ENCODE assay signal across 1 cellular context in the genomic region with DNA sequence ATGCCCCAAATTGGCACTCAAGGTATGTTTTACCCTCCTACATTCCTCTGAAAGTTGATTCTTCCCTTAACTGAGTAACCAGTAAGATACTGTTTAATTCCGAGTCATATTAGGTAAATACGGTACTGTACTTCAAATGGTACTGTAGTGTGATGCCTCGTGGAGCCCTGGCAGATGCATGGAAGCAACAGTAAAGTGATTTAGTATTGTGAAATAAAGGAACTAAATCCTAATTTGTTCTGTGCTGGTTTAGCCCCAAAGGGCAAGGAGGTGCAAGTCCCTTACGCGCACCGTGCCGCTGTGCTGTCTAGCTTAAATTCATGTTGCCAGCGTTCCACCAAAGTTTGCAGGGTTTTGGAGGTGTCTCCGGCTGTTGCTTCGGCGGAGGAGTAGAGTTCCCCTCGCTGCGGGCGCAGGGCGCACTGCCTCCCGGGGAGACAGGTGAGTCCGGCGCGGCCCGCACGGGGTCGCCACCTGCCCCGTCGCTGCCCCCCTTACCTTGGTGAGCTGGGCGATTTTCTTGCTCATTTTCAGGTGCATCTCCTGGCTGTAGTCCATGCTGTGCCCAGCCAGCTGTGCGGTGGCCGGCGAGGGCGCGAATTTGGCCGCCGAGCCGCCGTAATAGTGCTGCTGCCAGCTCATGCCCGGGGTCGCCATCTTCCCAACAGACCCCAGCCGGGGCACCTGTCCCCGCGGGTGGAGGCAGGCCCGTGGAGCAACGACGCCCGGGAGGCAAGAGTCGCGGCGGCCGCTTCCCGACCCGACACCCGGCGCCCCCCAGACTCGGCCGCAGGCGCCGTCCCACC.
A peak's percentile ranks its signal among the peaks of the same experiment; 100 is the strongest.
TF ChIP-seq lines count a peak whose summit lies in the region.

No MANE protein-coding gene starts in this region.

TF ChIP-seq in HepG2, 621 proteins besides CTCF, POLR2A, EP300 and RAD21 (continued from another document and continues in another):
- TF ChIP-seq, protein P1, sequence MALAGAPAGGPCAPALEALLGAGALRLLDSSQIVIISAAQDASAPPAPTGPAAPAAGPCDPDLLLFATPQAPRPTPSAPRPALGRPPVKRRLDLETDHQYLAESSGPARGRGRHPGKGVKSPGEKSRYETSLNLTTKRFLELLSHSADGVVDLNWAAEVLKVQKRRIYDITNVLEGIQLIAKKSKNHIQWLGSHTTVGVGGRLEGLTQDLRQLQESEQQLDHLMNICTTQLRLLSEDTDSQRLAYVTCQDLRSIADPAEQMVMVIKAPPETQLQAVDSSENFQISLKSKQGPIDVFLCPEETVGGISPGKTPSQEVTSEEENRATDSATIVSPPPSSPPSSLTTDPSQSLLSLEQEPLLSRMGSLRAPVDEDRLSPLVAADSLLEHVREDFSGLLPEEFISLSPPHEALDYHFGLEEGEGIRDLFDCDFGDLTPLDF (CRISPR knock-in tag; IDR thresholded peaks at IDR 0.05) = no peak
- TF ChIP-seq ZSCAN9 (CRISPR knock-in tag; IDR thresholded peaks at IDR 0.05; ENCODE audit: borderline replicate concordance) = 0 out of 2 replicates have a peak, but pooled peaks have one; percentile 61
- TF ChIP-seq NFATC3 (CRISPR knock-in tag; IDR thresholded peaks at IDR 0.05) = 0 out of 2 replicates have a peak, but pooled peaks have one; percentile 79
- no peak for TF ChIP-seq CAMTA2 (CRISPR knock-in tag; IDR thresholded peaks at IDR 0.05; ENCODE audit: borderline replicate concordance)
- TF ChIP-seq TARDBP (CRISPR knock-in tag; IDR thresholded peaks at IDR 0.05) = peak; percentile 70; the same call in 1 of the 2 replicates
- TF ChIP-seq, protein P2, sequence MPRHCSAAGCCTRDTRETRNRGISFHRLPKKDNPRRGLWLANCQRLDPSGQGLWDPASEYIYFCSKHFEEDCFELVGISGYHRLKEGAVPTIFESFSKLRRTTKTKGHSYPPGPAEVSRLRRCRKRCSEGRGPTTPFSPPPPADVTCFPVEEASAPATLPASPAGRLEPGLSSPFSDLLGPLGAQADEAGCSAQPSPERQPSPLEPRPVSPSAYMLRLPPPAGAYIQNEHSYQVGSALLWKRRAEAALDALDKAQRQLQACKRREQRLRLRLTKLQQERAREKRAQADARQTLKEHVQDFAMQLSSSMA (CRISPR knock-in tag; IDR thresholded peaks at IDR 0.05) = peak; percentile 82; the same call in 1 of the 2 replicates
- 0 out of 2 replicates have a peak, but pooled peaks have one; percentile 53 for TF ChIP-seq KLF11 (CRISPR knock-in tag; IDR thresholded peaks at IDR 0.05)
- peak; percentile 39 for TF ChIP-seq STAG1 (CRISPR knock-in tag; IDR thresholded peaks at IDR 0.05)
- TF ChIP-seq LCORL (IDR thresholded peaks at IDR 0.05) = no peak
- peak; percentile 74; the same call in 1 of the 2 replicates for TF ChIP-seq LCORL (CRISPR knock-in tag; IDR thresholded peaks at IDR 0.05)
- TF ChIP-seq, protein P3, sequence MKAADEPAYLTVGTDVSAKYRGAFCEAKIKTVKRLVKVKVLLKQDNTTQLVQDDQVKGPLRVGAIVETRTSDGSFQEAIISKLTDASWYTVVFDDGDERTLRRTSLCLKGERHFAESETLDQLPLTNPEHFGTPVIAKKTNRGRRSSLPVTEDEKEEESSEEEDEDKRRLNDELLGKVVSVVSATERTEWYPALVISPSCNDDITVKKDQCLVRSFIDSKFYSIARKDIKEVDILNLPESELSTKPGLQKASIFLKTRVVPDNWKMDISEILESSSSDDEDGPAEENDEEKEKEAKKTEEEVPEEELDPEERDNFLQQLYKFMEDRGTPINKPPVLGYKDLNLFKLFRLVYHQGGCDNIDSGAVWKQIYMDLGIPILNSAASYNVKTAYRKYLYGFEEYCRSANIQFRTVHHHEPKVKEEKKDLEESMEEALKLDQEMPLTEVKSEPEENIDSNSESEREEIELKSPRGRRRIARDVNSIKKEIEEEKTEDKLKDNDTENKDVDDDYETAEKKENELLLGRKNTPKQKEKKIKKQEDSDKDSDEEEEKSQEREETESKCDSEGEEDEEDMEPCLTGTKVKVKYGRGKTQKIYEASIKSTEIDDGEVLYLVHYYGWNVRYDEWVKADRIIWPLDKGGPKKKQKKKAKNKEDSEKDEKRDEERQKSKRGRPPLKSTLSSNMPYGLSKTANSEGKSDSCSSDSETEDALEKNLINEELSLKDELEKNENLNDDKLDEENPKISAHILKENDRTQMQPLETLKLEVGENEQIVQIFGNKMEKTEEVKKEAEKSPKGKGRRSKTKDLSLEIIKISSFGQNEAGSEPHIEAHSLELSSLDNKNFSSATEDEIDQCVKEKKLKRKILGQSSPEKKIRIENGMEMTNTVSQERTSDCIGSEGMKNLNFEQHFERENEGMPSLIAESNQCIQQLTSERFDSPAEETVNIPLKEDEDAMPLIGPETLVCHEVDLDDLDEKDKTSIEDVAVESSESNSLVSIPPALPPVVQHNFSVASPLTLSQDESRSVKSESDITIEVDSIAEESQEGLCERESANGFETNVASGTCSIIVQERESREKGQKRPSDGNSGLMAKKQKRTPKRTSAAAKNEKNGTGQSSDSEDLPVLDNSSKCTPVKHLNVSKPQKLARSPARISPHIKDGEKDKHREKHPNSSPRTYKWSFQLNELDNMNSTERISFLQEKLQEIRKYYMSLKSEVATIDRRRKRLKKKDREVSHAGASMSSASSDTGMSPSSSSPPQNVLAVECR (CRISPR knock-in tag; IDR thresholded peaks at IDR 0.05; ENCODE audit: borderline replicate concordance) = peak; percentile 63
- TF ChIP-seq ZNF235 (CRISPR knock-in tag; IDR thresholded peaks at IDR 0.05; ENCODE audit: borderline replicate concordance) = no peak
- peak; percentile 21; the same call in 1 of the 2 replicates for TF ChIP-seq RNF2 (conservative IDR thresholded peaks at IDR 0.05; ENCODE audit: low read depth)
- TF ChIP-seq ETV5 (CRISPR knock-in tag; IDR thresholded peaks at IDR 0.05; ENCODE audit: borderline replicate concordance) = peak; percentile 43; the same call in 1 of the 2 replicates
- TF ChIP-seq ZNF367 (CRISPR knock-in tag; IDR thresholded peaks at IDR 0.05; ENCODE audit: borderline replicate concordance) = peak; percentile 77; the same call in 1 of the 2 replicates
- peak; percentile 65 for TF ChIP-seq ZFP91 (CRISPR knock-in tag; IDR thresholded peaks at IDR 0.05; ENCODE audit: borderline replicate concordance)
- TF ChIP-seq ZNF136 (CRISPR knock-in tag; IDR thresholded peaks at IDR 0.05; ENCODE audit: low read depth) = peak; percentile 78; the same call in 1 of the 2 replicates
- 0 out of 2 replicates have a peak, but pooled peaks have one; percentile 17 for TF ChIP-seq CREB3 (CRISPR knock-in tag; IDR thresholded peaks at IDR 0.05)
- TF ChIP-seq ARID2 (CRISPR knock-in tag; IDR thresholded peaks at IDR 0.05; ENCODE audit: borderline replicate concordance) = peak; percentile 95
- peak; percentile 71 for TF ChIP-seq MEIS2 (CRISPR knock-in tag; IDR thresholded peaks at IDR 0.05)
- TF ChIP-seq RBM39 (IDR thresholded peaks at IDR 0.05; ENCODE audit: low read depth, low read length, poor library complexity, severe bottlenecking) = peak; percentile 79
- peak; percentile 87 for TF ChIP-seq CBFB (CRISPR knock-in tag; IDR thresholded peaks at IDR 0.05)
- TF ChIP-seq ZBTB26 (CRISPR knock-in tag; IDR thresholded peaks at IDR 0.05; ENCODE audit: borderline replicate concordance) = peak; percentile 55; the same call in 1 of the 2 replicates
- TF ChIP-seq GABPB1 (CRISPR knock-in tag; IDR thresholded peaks at IDR 0.05) = peak; percentile 55; the same call in 1 of the 2 replicates
- peak; percentile 32; the same call in 1 of the 2 replicates for TF ChIP-seq ARNT2 (CRISPR knock-in tag; IDR thresholded peaks at IDR 0.05; ENCODE audit: low read depth)
- TF ChIP-seq HNRNPK (IDR thresholded peaks at IDR 0.05; ENCODE audit: low read depth, low read length, poor library complexity, severe bottlenecking) = peak; percentile 26
- TF ChIP-seq ZNF609 (CRISPR knock-in tag; IDR thresholded peaks at IDR 0.05; ENCODE audit: borderline replicate concordance) = peak; percentile 67
- TF ChIP-seq, protein P4, sequence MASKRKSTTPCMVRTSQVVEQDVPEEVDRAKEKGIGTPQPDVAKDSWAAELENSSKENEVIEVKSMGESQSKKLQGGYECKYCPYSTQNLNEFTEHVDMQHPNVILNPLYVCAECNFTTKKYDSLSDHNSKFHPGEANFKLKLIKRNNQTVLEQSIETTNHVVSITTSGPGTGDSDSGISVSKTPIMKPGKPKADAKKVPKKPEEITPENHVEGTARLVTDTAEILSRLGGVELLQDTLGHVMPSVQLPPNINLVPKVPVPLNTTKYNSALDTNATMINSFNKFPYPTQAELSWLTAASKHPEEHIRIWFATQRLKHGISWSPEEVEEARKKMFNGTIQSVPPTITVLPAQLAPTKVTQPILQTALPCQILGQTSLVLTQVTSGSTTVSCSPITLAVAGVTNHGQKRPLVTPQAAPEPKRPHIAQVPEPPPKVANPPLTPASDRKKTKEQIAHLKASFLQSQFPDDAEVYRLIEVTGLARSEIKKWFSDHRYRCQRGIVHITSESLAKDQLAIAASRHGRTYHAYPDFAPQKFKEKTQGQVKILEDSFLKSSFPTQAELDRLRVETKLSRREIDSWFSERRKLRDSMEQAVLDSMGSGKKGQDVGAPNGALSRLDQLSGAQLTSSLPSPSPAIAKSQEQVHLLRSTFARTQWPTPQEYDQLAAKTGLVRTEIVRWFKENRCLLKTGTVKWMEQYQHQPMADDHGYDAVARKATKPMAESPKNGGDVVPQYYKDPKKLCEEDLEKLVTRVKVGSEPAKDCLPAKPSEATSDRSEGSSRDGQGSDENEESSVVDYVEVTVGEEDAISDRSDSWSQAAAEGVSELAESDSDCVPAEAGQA (IDR thresholded peaks at IDR 0.05; ENCODE audit: low read depth) = no peak
- TF ChIP-seq, protein P4 (CRISPR knock-in tag; IDR thresholded peaks at IDR 0.05; ENCODE audit: borderline replicate concordance) = peak; percentile 16; the same call in 1 of the 2 replicates
- no peak for TF ChIP-seq ZSCAN29 (CRISPR knock-in tag; conservative IDR thresholded peaks at IDR 0.05)
